ENCODE assay signal across 35 cellular contexts in the genomic region with DNA sequence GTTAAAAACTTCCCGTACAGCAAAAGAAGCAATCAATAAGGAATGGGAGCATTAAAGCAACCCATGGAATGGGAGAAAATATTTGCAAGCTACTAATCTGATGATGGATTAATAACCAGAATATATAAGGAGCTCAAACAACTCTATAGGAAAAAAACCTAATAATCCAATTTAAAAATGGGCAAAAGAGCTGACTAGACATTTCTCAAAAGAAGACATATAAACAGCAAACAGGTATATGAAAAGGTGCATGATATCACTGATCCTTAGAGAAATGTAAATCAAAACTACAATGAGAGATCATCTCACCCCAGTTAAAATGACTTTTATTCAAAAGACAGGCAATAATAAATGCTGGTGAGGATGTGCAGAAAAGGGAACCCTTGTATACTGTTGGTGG. TPM values are rescaled to one million over a fixed set of nuclear protein-coding genes. Genes with fewer than 3 reads are reported as not detected.
"Had no signal": no experiment of that assay in that cellular context is flagged by ENCODE, and none has a peak within 500 bp of the region (broad histone marks: within the 10 kb centered on the region; RNA-seq: fewer than 3 reads in every experiment).

No MANE protein-coding gene starts in this region.

- H3K36me3 ChIP-seq: neutrophil, pancreas, prostate gland, right atrium auricular region, spleen, suprapubic skin, tibial artery, transverse colon, upper lobe of right lung, vagina had no signal

- DNase-seq: naive thymus-derived CD8-positive, alpha-beta T cell; nephron progenitor cell; nucleus accumbens; pancreas; retina; spleen; stimulated activated CD4-positive, alpha-beta T cell treated with anti-CD3 and anti-CD28 coated beads, Interleukin-12 subunit alpha, Interleukin-12 subunit beta, amount 100 ng/mL, for 4 hours; stimulated activated CD4-positive, alpha-beta T cell treated with anti-CD3 and anti-CD28 coated beads, Interleukin-1b, Interleukin-23, amount 100 ng/mL, for 48 hours; stimulated activated CD4-positive, alpha-beta T cell treated with anti-CD3 and anti-CD28 coated beads, Interleukin-4, amount 100 ng/mL, for 1 hour; stimulated activated CD4-positive, alpha-beta T cell treated with anti-CD3 and anti-CD28 coated beads, Interleukin-4, amount 100 ng/mL, for 4 hours; stimulated activated CD8-positive, alpha-beta memory T cell treated with anti-CD3 and anti-CD28 coated beads, Interleukin-4, amount 100 ng/mL, for 48 hours; stimulated activated naive CD4-positive, alpha-beta T cell; stimulated activated naive CD8-positive, alpha-beta T cell treated with anti-CD3 and anti-CD28 coated beads, Interleukin-15, amount 100 ng/mL, for 72 hours; stimulated activated naive CD8-positive, alpha-beta T cell treated with anti-CD3 and anti-CD28 coated beads, Interleukin-15, Interleukin-2, amounts not matched to agents 100 U/mL and 50 U/mL, for 24 hours; substantia nigra; testis; tibial artery; transverse colon; upper lobe of right lung had no signal

- H3K27ac ChIP-seq: neutrophil, pancreas, prostate gland, right atrium auricular region, skin epidermis, spleen, suprapubic skin, testis, tibial artery, transverse colon, upper lobe of right lung, vagina had no signal

- H3K9me3 ChIP-seq: neutrophil, pancreas, prostate gland, right atrium auricular region, spleen, suprapubic skin, testis, tibial artery, transverse colon, upper lobe of right lung, vagina had no signal

- FAIRE-seq: pancreas, urothelium cell line had no signal

- H3K4me3 ChIP-seq: pancreas, prostate gland, right atrium auricular region, skin epidermis, smooth muscle cell, spleen, suprapubic skin, testis, tibial artery, transverse colon, upper lobe of right lung, vagina had no signal

- H3K27me3 ChIP-seq: neutrophil, pancreas, right atrium auricular region, spleen, suprapubic skin, testis, tibial artery, transverse colon, upper lobe of right lung, vagina had no signal

- H3K4me2 ChIP-seq: smooth muscle cell had no signal

- H3K4me1 ChIP-seq: pancreas, prostate gland, right atrium auricular region, spleen, suprapubic skin, testis, tibial artery, upper lobe of right lung had no signal

- ATAC-seq: naive thymus-derived CD8-positive, alpha-beta T cell; natural killer cell treated with Interleukin-12 subunit alpha and Interleukin-12 subunit beta and Interleukin-15 and Interleukin-18, amount 100 ng/mL, for 72 hours; pancreas; sciatic nerve; stimulated activated memory B cell treated with anti-CD40 and anti-IgM and Interleukin-4, amounts not matched to agents 10 μg/mL and 1 μg/mL and 100 μg/mL, for 72 hours; stimulated activated naive CD8-positive, alpha-beta T cell treated with anti-CD3 and anti-CD28 coated beads, Interleukin-15, amount 100 ng/mL, for 72 hours; stimulated activated naive CD8-positive, alpha-beta T cell treated with anti-CD3 and anti-CD28 coated beads, Interleukin-15, Interleukin-2, amounts not matched to agents 100 U/mL and 50 U/mL, for 24 hours; upper lobe of right lung had no signal

RNA-seq across cellular contexts. Expression of a gene that starts 52.7 kb away (rescaled TPM):
- total RNA-seq: naive thymus-derived CD8-positive, alpha-beta T cell; natural killer cell treated with Interleukin-12 subunit alpha and Interleukin-12 subunit beta and Interleukin-15 and Interleukin-18, amount 100 ng/mL, for 72 hours; neural crest cell; omental fat pad; osteocyte; pancreas; posterior vena cava; pulmonary artery endothelial cell; right atrium auricular region; sciatic nerve; smooth muscle cell; spleen; suprapubic skin; testis; transverse colon; upper lobe of right lung; vagina had no signal
- polyA plus RNA-seq: naive thymus-derived CD8-positive, alpha-beta T cell; pancreas; smooth muscle cell; spleen had no signal
